ENCODE assay signal across 1 cellular context in the genomic region with DNA sequence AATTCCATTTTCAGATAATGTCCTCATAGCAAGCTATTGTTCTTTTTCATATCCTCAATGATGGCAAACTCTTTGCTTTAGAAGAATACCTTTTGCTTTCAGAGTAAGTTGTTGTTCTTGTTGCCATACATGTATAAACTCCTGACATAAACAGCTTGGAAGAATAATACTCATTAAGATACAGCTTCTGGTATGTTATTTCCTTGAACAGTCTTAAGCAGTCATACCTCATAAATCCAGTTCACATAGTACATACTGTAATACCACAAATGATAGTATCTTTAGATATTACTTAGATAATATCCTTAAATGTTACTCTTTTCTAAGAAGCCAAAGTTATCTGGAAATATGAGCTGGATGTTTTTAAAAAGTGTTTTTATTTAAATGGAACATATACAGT.
TF ChIP-seq lines count a peak whose summit lies in the region.

No MANE protein-coding gene starts in this region.

TF ChIP-seq in GM23338, 12 proteins besides CTCF, POLR2A, EP300 and RAD21:
- TF ChIP-seq ZNF331 (CRISPR knock-in tag; IDR thresholded peaks at IDR 0.05; ENCODE audit: low read depth) (no peak), EZH2phosphoT487 (IDR thresholded peaks at IDR 0.05; ENCODE audit: unreplicated experiment) (no peak), JUNB (IDR thresholded peaks at IDR 0.05; ENCODE audit: unreplicated experiment) (no peak), POLR2AphosphoS5 (IDR thresholded peaks at IDR 0.05; ENCODE audit: low read depth) (no peak), NANOG (IDR thresholded peaks at IDR 0.05; ENCODE audit: borderline replicate concordance) (no peak), EZH2 (IDR thresholded peaks at IDR 0.05; ENCODE audit: low read depth, unreplicated experiment) (no peak), ZNF114 (CRISPR knock-in tag; IDR thresholded peaks at IDR 0.05) (no peak), STAT1 (IDR thresholded peaks at IDR 0.05; ENCODE audit: unreplicated experiment) (no peak), CREB1 (CRISPR knock-in tag; IDR thresholded peaks at IDR 0.05; ENCODE audit: low read depth) (no peak)
- TF ChIP-seq, protein P1, sequence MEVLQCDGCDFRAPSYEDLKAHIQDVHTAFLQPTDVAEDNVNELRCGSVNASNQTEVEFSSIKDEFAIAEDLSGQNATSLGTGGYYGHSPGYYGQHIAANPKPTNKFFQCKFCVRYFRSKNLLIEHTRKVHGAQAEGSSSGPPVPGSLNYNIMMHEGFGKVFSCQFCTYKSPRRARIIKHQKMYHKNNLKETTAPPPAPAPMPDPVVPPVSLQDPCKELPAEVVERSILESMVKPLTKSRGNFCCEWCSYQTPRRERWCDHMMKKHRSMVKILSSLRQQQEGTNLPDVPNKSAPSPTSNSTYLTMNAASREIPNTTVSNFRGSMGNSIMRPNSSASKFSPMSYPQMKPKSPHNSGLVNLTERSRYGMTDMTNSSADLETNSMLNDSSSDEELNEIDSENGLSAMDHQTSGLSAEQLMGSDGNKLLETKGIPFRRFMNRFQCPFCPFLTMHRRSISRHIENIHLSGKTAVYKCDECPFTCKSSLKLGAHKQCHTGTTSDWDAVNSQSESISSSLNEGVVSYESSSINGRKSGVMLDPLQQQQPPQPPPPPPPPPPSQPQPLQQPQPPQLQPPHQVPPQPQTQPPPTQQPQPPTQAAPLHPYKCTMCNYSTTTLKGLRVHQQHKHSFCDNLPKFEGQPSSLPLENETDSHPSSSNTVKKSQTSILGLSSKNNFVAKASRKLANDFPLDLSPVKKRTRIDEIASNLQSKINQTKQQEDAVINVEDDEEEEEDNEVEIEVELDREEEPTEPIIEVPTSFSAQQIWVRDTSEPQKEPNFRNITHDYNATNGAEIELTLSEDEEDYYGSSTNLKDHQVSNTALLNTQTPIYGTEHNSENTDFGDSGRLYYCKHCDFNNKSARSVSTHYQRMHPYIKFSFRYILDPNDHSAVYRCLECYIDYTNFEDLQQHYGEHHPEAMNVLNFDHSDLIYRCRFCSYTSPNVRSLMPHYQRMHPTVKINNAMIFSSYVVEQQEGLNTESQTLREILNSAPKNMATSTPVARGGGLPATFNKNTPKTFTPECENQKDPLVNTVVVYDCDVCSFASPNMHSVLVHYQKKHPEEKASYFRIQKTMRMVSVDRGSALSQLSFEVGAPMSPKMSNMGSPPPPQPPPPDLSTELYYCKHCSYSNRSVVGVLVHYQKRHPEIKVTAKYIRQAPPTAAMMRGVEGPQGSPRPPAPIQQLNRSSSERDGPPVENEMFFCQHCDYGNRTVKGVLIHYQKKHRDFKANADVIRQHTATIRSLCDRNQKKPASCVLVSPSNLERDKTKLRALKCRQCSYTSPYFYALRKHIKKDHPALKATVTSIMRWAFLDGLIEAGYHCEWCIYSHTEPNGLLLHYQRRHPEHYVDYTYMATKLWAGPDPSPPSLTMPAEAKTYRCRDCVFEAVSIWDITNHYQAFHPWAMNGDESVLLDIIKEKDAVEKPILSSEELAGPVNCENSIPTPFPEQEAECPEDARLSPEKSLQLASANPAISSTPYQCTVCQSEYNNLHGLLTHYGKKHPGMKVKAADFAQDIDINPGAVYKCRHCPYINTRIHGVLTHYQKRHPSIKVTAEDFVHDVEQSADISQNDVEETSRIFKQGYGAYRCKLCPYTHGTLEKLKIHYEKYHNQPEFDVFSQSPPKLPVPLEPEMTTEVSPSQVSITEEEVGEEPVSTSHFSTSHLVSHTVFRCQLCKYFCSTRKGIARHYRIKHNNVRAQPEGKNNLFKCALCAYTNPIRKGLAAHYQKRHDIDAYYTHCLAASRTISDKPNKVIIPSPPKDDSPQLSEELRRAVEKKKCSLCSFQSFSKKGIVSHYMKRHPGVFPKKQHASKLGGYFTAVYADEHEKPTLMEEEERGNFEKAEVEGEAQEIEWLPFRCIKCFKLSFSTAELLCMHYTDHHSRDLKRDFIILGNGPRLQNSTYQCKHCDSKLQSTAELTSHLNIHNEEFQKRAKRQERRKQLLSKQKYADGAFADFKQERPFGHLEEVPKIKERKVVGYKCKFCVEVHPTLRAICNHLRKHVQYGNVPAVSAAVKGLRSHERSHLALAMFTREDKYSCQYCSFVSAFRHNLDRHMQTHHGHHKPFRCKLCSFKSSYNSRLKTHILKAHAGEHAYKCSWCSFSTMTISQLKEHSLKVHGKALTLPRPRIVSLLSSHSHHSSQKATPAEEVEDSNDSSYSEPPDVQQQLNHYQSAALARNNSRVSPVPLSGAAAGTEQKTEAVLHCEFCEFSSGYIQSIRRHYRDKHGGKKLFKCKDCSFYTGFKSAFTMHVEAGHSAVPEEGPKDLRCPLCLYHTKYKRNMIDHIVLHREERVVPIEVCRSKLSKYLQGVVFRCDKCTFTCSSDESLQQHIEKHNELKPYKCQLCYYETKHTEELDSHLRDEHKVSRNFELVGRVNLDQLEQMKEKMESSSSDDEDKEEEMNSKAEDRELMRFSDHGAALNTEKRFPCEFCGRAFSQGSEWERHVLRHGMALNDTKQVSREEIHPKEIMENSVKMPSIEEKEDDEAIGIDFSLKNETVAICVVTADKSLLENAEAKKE (CRISPR knock-in tag; IDR thresholded peaks at IDR 0.05), result no peak
- TF ChIP-seq, protein P2, sequence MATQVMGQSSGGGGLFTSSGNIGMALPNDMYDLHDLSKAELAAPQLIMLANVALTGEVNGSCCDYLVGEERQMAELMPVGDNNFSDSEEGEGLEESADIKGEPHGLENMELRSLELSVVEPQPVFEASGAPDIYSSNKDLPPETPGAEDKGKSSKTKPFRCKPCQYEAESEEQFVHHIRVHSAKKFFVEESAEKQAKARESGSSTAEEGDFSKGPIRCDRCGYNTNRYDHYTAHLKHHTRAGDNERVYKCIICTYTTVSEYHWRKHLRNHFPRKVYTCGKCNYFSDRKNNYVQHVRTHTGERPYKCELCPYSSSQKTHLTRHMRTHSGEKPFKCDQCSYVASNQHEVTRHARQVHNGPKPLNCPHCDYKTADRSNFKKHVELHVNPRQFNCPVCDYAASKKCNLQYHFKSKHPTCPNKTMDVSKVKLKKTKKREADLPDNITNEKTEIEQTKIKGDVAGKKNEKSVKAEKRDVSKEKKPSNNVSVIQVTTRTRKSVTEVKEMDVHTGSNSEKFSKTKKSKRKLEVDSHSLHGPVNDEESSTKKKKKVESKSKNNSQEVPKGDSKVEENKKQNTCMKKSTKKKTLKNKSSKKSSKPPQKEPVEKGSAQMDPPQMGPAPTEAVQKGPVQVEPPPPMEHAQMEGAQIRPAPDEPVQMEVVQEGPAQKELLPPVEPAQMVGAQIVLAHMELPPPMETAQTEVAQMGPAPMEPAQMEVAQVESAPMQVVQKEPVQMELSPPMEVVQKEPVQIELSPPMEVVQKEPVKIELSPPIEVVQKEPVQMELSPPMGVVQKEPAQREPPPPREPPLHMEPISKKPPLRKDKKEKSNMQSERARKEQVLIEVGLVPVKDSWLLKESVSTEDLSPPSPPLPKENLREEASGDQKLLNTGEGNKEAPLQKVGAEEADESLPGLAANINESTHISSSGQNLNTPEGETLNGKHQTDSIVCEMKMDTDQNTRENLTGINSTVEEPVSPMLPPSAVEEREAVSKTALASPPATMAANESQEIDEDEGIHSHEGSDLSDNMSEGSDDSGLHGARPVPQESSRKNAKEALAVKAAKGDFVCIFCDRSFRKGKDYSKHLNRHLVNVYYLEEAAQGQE (IDR thresholded peaks at IDR 0.05; ENCODE audit: unreplicated experiment), result no peak
- TF ChIP-seq, protein P3, sequence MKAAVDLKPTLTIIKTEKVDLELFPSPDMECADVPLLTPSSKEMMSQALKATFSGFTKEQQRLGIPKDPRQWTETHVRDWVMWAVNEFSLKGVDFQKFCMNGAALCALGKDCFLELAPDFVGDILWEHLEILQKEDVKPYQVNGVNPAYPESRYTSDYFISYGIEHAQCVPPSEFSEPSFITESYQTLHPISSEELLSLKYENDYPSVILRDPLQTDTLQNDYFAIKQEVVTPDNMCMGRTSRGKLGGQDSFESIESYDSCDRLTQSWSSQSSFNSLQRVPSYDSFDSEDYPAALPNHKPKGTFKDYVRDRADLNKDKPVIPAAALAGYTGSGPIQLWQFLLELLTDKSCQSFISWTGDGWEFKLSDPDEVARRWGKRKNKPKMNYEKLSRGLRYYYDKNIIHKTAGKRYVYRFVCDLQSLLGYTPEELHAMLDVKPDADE (IDR thresholded peaks at IDR 0.05), result no peak
